In genomic region chr1:24705260-24706073, GRCh38 we compare ENCODE assay signal across 8 cellular contexts. TPM values are rescaled to one million over a fixed set of nuclear protein-coding genes. Genes with fewer than 3 reads are reported as not detected.
A peak's percentile ranks its signal among the peaks of the same experiment; 100 is the strongest.
DNase-seq lines count a peak whose midpoint lies in the region; FAIRE-seq and TF ChIP-seq lines count a peak whose summit lies in the region.

No MANE protein-coding gene starts in this region.

- H3K27ac ChIP-seq in kidney (ENCODE audit: low read depth in 2 of 2, low read length in 2 of 2): peak overlapping the region; percentile 13 to 69
- H3K27ac ChIP-seq in skin epidermis: peak overlapping the region in 19 of 21 experiments; percentile 9 to 80 (median 61)

- intact Hi-C loops in kidney (cut with DNase I): no loop called here

- H3K4me1 ChIP-seq in kidney (ENCODE audit: control insufficient read depth in 1 of 2, insufficient read depth in 1 of 2, low read depth in 1 of 2, low read length in 2 of 2): no peaks in the 10 kb centered on the region

- DNase-seq in activated T-cell treated with anti-CD3 and anti-CD28 coated beads, Interleukin-2, amount 50 U/mL, for 48 hours: peak; percentile 26 to 45
- DNase-seq in activated T-cell treated with anti-CD3 and anti-CD28 coated beads, Interleukin-2, amount 50 U/mL, for 1 hour: no peak
- DNase-seq in LoVo (ENCODE audit: low spot score) (peak; percentile 75), SHP77 treated with DMSO at 0.1 percent for 48 hours (lab: John Stamatoyannopoulos, UW) (peak; percentile 96), cerebellar cortex (ENCODE audit: low spot score) (peak; percentile 71), kidney (peak; percentile 89), NCI-H446 treated with DMSO at 0.1 percent for 48 hours (lab: John Stamatoyannopoulos, UW) (no peak)

- TF ChIP-seq CTCF in kidney (IDR thresholded peaks at IDR 0.05; ENCODE audit: borderline replicate concordance, extremely low read depth, insufficient read depth): no peak

- FAIRE-seq in kidney (lab: Jason Lieb, UNC): no peak

- H3K9ac ChIP-seq in kidney (ENCODE audit: low read length in 2 of 2): no peak overlapping the region

- H3K36me3 ChIP-seq in kidney (ENCODE audit: control insufficient read depth in 1 of 2, insufficient read depth in 2 of 2, low read length in 2 of 2): no peaks in the 10 kb centered on the region

- H3K9me3 ChIP-seq in kidney (ENCODE audit: control insufficient read depth in 1 of 2, low read length in 2 of 2): no peaks in the 10 kb centered on the region

- H3K4me3 ChIP-seq in kidney (ENCODE audit: low read length in 2 of 2) (no peak overlapping the region), skin epidermis (peak overlapping the region in 1 of 7 experiments; percentile 8)

RNA-seq across cellular contexts. Expression of gene CLIC4, which starts 39.8 kb away (rescaled TPM):
- 315 TPM for total RNA-seq in kidney
- 72.7 TPM for polyA plus RNA-seq in kidney (ENCODE audit: insufficient read depth, low read depth, low replicate concordance)

Comparison
In these comparisons a context has a peak if more than half of its experiments do, and no peak if none do; other contexts are left out.
1. DNase-seq: peak in activated T-cell treated with anti-CD3 and anti-CD28 coated beads, Interleukin-2, amount 50 U/mL, for 48 hours (2 of 2), LoVo (single experiment), SHP77 treated with DMSO at 0.1 percent for 48 hours (single experiment), cerebellar cortex (single experiment) and kidney (single experiment); none in activated T-cell treated with anti-CD3 and anti-CD28 coated beads, Interleukin-2, amount 50 U/mL, for 1 hour (single experiment) and NCI-H446 treated with DMSO at 0.1 percent for 48 hours (single experiment).